ENCODE assay signal across 18 cellular contexts in genomic region chrX:6291444-6291843, GRCh38.
"Had no signal": no experiment of that assay in that cellular context is flagged by ENCODE, and none has a peak within 500 bp of the region (broad histone marks: within the 10 kb centered on the region; RNA-seq: fewer than 3 reads in every experiment).

No MANE protein-coding gene starts in this region.

- H3K9me3 ChIP-seq: MG63 had no signal

- H3K27ac ChIP-seq: RWPE1 had no signal

- H3K36me3 ChIP-seq: MG63 had no signal

- H3K27me3 ChIP-seq: MG63 had no signal

- H3K4me3 ChIP-seq: MG63 had no signal

- DNase-seq: KBM-7, MG63, NCI-H1092, NCI-H1105 treated with DMSO at 0.1 percent for 48 hours, NCI-H1417 treated with DMSO at 0.1 percent for 48 hours, NCI-H146, NCI-H187, NCI-H2029, NCI-H2081 treated with DMSO at 0.1 percent for 48 hours, NCI-H2171, NCI-H226, NCI-H446, NCI-H510A, NCI-H524 treated with DMSO at 0.1 percent for 48 hours, PC-3, SHP77, SW 1271 had no signal
